1 cellular context compared by ENCODE assay signal in genomic region chr16:53768593-53768992, GRCh38.
TF ChIP-seq lines count a peak whose summit lies in the region.

No MANE protein-coding gene starts in this region.

TF ChIP-seq in SK-N-SH, 30 proteins besides CTCF, POLR2A, EP300 and RAD21 (continued from another document):
- TF ChIP-seq YY1 (IDR thresholded peaks at IDR 0.05; ENCODE audit: low read depth) = peak; percentile 31; the same call in 1 of the 2 replicates
- TF ChIP-seq RXRA (IDR thresholded peaks at IDR 0.05; ENCODE audit: borderline replicate concordance, low read depth) = no peak; the same call in 1 of the 2 replicates
- TF ChIP-seq MXI1 (IDR thresholded peaks at IDR 0.05; ENCODE audit: low read depth, low read length) = no peak
- peak; percentile 85 for TF ChIP-seq TCF12 (IDR thresholded peaks at IDR 0.05)
